Comparison of ENCODE assay signal across 1 cellular context in the genomic region with DNA sequence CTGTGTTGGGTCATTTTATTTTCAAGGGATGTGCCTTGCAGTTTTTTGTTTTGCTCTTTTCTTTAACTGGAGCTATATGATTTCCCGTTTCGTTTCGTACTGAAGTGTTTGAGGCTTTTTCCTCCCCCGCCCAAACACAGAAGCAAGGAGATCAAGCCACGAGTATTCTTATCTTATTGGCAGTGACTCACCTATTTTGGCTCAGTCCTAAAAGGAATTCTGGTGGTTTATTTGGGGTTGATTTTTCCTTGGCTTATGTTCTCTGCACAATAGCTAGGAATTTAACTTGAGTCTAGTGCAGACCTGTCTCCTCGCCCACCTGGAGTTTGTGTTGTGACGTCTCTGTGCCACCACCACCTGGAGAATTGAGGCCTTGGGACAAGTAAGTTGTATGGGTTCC.
TF ChIP-seq lines count a peak whose summit lies in the region.

No MANE protein-coding gene starts in this region.

TF ChIP-seq in HCT116, 20 proteins besides CTCF, POLR2A, EP300 and RAD21 (continued from another document):
- TF ChIP-seq CBX3 (IDR thresholded peaks at IDR 0.05; ENCODE audit: low read depth) (peak; percentile 18; the same call in 1 of the 2 replicates), SIN3A (IDR thresholded peaks at IDR 0.05; ENCODE audit: low read depth) (no peak), SRF (IDR thresholded peaks at IDR 0.05; ENCODE audit: low read depth) (no peak), JUND (IDR thresholded peaks at IDR 0.05) (peak; percentile 37; the same call in 1 of the 2 replicates), FOSL1 (IDR thresholded peaks at IDR 0.05; ENCODE audit: low read depth) (peak; percentile 31; the same call in 1 of the 2 replicates), ZFX (IDR thresholded peaks at IDR 0.05) (no peak), CEBPB (IDR thresholded peaks at IDR 0.05; ENCODE audit: low read depth) (no peak), EZH2 (IDR thresholded peaks at IDR 0.05) (no peak)
